ENCODE assay signal across 8 cellular contexts in the genomic region with DNA sequence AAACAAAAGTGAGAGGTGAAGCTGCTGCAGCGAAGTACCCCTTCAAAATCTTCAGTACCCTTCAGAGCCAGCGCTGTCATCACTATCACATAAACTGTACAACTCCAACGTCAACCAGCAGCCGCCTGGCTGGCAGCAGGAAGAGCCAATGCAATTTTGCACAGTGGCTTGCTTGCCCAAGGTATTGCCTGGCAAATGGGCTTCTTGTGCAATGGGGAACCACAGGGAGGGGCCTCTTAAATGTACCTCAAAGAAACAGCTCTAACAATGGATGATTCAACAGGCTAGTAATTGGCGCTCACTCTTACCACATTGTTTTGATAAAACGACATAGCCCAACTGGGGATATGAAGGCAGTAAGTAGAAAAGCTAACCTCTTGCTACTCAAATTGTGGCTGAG.
DNase-seq lines count a peak whose midpoint lies in the region; ATAC-seq and TF ChIP-seq lines count a peak whose summit lies in the region.

No MANE protein-coding gene starts in this region.

- H3K27ac ChIP-seq in osteoblast (ENCODE audit: low read depth, low read length) = peak overlapping the region; percentile 97

- ATAC-seq in SK-N-SH treated with all-trans-retinoic acid at 6 μM for 48 hours (no peak), GM18502 (IDR thresholded peaks at IDR 0.05; ENCODE audit: poor library complexity, unreplicated experiment) (no peak), GM19452 (IDR thresholded peaks at IDR 0.05; ENCODE audit: unreplicated experiment) (no peak), GM21737 (IDR thresholded peaks at IDR 0.05; ENCODE audit: unreplicated experiment) (no peak)

- no peak overlapping the region for H3K4me3 ChIP-seq in choroid plexus epithelial cell (ENCODE audit: low read depth, low read length)
- H3K4me3 ChIP-seq in osteoblast (ENCODE audit: insufficient read depth, low read length) = peak overlapping the region; percentile 46

- peak; percentile 95 for DNase-seq in H4 (ENCODE audit: low spot score)
- peak; percentile 75 for DNase-seq in choroid plexus epithelial cell (ENCODE audit: low read depth)
- peak; percentile 96 for DNase-seq in osteoblast (ENCODE audit: insufficient read length, low spot score, missing footprints)
- no peak for DNase-seq in NCI-H1417 treated with DMSO at 0.1 percent for 48 hours (lab: John Stamatoyannopoulos, UW)

- H2AFZ ChIP-seq in osteoblast (ENCODE audit: low read length) = no peak overlapping the region

- H3K4me2 ChIP-seq in osteoblast (ENCODE audit: insufficient read depth, low read length) = peak overlapping the region; percentile 73

- no peaks in the 10 kb centered on the region for H3K27me3 ChIP-seq in osteoblast (ENCODE audit: insufficient read depth, low read length)

- peaks cover 34% of the 10 kb centered on the region for H3K79me2 ChIP-seq in osteoblast (ENCODE audit: insufficient read depth, low read length)

- no peaks in the 10 kb centered on the region for H3K9me3 ChIP-seq in osteoblast (ENCODE audit: low read depth, low read length)

- no peak for TF ChIP-seq CTCF in choroid plexus epithelial cell (conservative IDR thresholded peaks at IDR 0.05; ENCODE audit: low read depth, low read length)
- TF ChIP-seq CTCF in osteoblast (IDR thresholded peaks at IDR 0.05; ENCODE audit: extremely low read depth, low read depth, low read length) = no peak

- peaks cover 97% of the 10 kb centered on the region for H3K4me1 ChIP-seq in osteoblast (ENCODE audit: insufficient read depth, low read length)

- no peaks in the 10 kb centered on the region for H4K20me1 ChIP-seq in osteoblast (ENCODE audit: insufficient read depth, low read length)

- H3K36me3 ChIP-seq in osteoblast (ENCODE audit: insufficient read depth, low read length) = no peaks in the 10 kb centered on the region

TF ChIP-seq in SK-N-SH treated with all-trans-retinoic acid at 6 μM for 48 hours, 23 proteins besides CTCF, POLR2A, EP300 and RAD21:
- TF ChIP-seq ZC3H10 (CRISPR knock-in tag; IDR thresholded peaks at IDR 0.05) = no peak
- TF ChIP-seq ZFP3 (CRISPR knock-in tag; IDR thresholded peaks at IDR 0.05) = 0 out of 2 replicates have a peak, but pooled peaks have one; percentile 39
